2 cellular contexts compared by ENCODE assay signal in genomic region chr16:67648764-67649407, GRCh38.
TF ChIP-seq lines count a peak whose summit lies in the region.

No MANE protein-coding gene starts in this region.

TF ChIP-seq in IMR-90, 13 proteins besides CTCF, POLR2A, EP300 and RAD21:
- TF ChIP-seq SMC3 (IDR thresholded peaks at IDR 0.05; ENCODE audit: low read depth, low read length) (no peak), MAFK (IDR thresholded peaks at IDR 0.05; ENCODE audit: low read depth, low read length) (no peak), USF2 (IDR thresholded peaks at IDR 0.05; ENCODE audit: low read depth, low read length) (no peak), MXI1 (IDR thresholded peaks at IDR 0.05; ENCODE audit: borderline replicate concordance, low read depth, low read length) (no peak), ELK1 (IDR thresholded peaks at IDR 0.05; ENCODE audit: borderline replicate concordance, low read depth, low read length) (no peak), MAZ (IDR thresholded peaks at IDR 0.05; ENCODE audit: borderline replicate concordance, low read depth, low read length) (no peak), BHLHE40 (IDR thresholded peaks at IDR 0.05; ENCODE audit: low read depth, low read length) (no peak), CHD1 (IDR thresholded peaks at IDR 0.05; ENCODE audit: low read depth, low read length) (no peak), RCOR1 (IDR thresholded peaks at IDR 0.05; ENCODE audit: insufficient replicate concordance, low read length) (no peak), CEBPB (IDR thresholded peaks at IDR 0.05; ENCODE audit: low read depth, low read length) (no peak), NFE2L2 (IDR thresholded peaks at IDR 0.05; ENCODE audit: low read depth, low read length) (no peak), RFX5 (IDR thresholded peaks at IDR 0.05; ENCODE audit: low read depth, low read length) (no peak)

TF ChIP-seq in endothelial cell of umbilical vein, 7 proteins besides CTCF, POLR2A, EP300 and RAD21:
- TF ChIP-seq FOS (IDR thresholded peaks at IDR 0.05; ENCODE audit: borderline replicate concordance, insufficient read depth, low read length), result no peak
- peak; percentile 29 for TF ChIP-seq EZH2 (IDR thresholded peaks at IDR 0.05; ENCODE audit: borderline replicate concordance, low read depth, low read length, severe bottlenecking)
